Comparison of ENCODE assay signal across 1 cellular context in genomic region chr1:6612641-6613360, GRCh38.
TF ChIP-seq lines count a peak whose summit lies in the region.

No MANE protein-coding gene starts in this region.

TF ChIP-seq in A549, 52 proteins besides CTCF, POLR2A, EP300 and RAD21 (continued from another document):
- TF ChIP-seq E2F6 (IDR thresholded peaks at IDR 0.05; ENCODE audit: borderline replicate concordance, low read depth) (no peak), EHF (CRISPR knock-in tag; IDR thresholded peaks at IDR 0.05) (no peak), CBX8 (IDR thresholded peaks at IDR 0.05) (no peak), MAX (IDR thresholded peaks at IDR 0.05) (no peak), RNF2 (IDR thresholded peaks at IDR 0.05; ENCODE audit: borderline replicate concordance, low read depth) (no peak), PBX3 (IDR thresholded peaks at IDR 0.05) (no peak), ZSCAN20 (CRISPR knock-in tag; IDR thresholded peaks at IDR 0.05) (no peak), CBX2 (IDR thresholded peaks at IDR 0.05; ENCODE audit: borderline replicate concordance, low read depth) (no peak)
TF ChIP-seq in A549: peak in this region for 0.
